In genomic region chr15:63504247-63504978, GRCh38 we compare ENCODE assay signal across 1 cellular context.
TF ChIP-seq lines count a peak whose summit lies in the region.

Gene USP3, plus strand, starts transcription at chr15:63504593. Its CDS starts 147 bp downstream, at chr15:63504740.

TF ChIP-seq in HepG2, 621 proteins besides CTCF, POLR2A, EP300 and RAD21 (continued from another document and continues in another):
- TF ChIP-seq, protein P1, sequence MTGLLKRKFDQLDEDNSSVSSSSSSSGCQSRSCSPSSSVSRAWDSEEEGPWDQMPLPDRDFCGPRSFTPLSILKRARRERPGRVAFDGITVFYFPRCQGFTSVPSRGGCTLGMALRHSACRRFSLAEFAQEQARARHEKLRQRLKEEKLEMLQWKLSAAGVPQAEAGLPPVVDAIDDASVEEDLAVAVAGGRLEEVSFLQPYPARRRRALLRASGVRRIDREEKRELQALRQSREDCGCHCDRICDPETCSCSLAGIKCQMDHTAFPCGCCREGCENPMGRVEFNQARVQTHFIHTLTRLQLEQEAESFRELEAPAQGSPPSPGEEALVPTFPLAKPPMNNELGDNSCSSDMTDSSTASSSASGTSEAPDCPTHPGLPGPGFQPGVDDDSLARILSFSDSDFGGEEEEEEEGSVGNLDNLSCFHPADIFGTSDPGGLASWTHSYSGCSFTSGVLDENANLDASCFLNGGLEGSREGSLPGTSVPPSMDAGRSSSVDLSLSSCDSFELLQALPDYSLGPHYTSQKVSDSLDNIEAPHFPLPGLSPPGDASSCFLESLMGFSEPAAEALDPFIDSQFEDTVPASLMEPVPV (CRISPR knock-in tag; IDR thresholded peaks at IDR 0.05), result no peak
- TF ChIP-seq SETDB1 (CRISPR knock-in tag; IDR thresholded peaks at IDR 0.05; ENCODE audit: borderline replicate concordance) (no peak), ZNF543 (CRISPR knock-in tag; IDR thresholded peaks at IDR 0.05) (no peak; the same call in 1 of the 2 replicates), SNAI1 (CRISPR knock-in tag; IDR thresholded peaks at IDR 0.05; ENCODE audit: borderline replicate concordance) (peak; percentile 85; the same call in 1 of the 2 replicates), ZSCAN22 (CRISPR knock-in tag; IDR thresholded peaks at IDR 0.05) (no peak), POLR2G (IDR thresholded peaks at IDR 0.05; ENCODE audit: low read depth, low read length) (peak; percentile 89), ZBTB10 (CRISPR knock-in tag; IDR thresholded peaks at IDR 0.05; ENCODE audit: borderline replicate concordance) (no peak), ZNF224 (CRISPR knock-in tag; IDR thresholded peaks at IDR 0.05) (0 out of 2 replicates have a peak, but pooled peaks have one; percentile 34), NFRKB (IDR thresholded peaks at IDR 0.05) (no peak), ZNF264 (CRISPR knock-in tag; IDR thresholded peaks at IDR 0.05) (peak; percentile 21; the same call in 1 of the 2 replicates), ZNF484 (CRISPR knock-in tag; IDR thresholded peaks at IDR 0.05; ENCODE audit: borderline replicate concordance, low read depth) (no peak), NFKBIZ (CRISPR knock-in tag; IDR thresholded peaks at IDR 0.05) (no peak), FOXA1 (IDR thresholded peaks at IDR 0.05) (no peak), FOXA1 (CRISPR knock-in tag; IDR thresholded peaks at IDR 0.05) (no peak; the same call in 1 of the 2 replicates), PHF8 (CRISPR knock-in tag; IDR thresholded peaks at IDR 0.05) (peak; percentile 71), DRAP1 (CRISPR knock-in tag; IDR thresholded peaks at IDR 0.05) (peak; percentile 64), LBX2 (CRISPR knock-in tag; IDR thresholded peaks at IDR 0.05; ENCODE audit: borderline replicate concordance) (no peak), EEA1 (CRISPR knock-in tag; IDR thresholded peaks at IDR 0.05; ENCODE audit: borderline replicate concordance) (no peak), ZNF276 (CRISPR knock-in tag; IDR thresholded peaks at IDR 0.05; ENCODE audit: low read depth) (no peak), PHF21A (CRISPR knock-in tag; IDR thresholded peaks at IDR 0.05) (peak; percentile 57; the same call in 1 of the 2 replicates), ZFP36L2 (CRISPR knock-in tag; IDR thresholded peaks at IDR 0.05) (no peak), ETV6 (CRISPR knock-in tag; conservative IDR thresholded peaks at IDR 0.05) (no peak), HHEX (CRISPR knock-in tag; IDR thresholded peaks at IDR 0.05) (no peak), MTF1 (CRISPR knock-in tag; IDR thresholded peaks at IDR 0.05) (no peak), ZBTB37 (CRISPR knock-in tag; IDR thresholded peaks at IDR 0.05) (no peak), NFE2 (CRISPR knock-in tag; IDR thresholded peaks at IDR 0.05) (no peak), POLR2AphosphoS5 (IDR thresholded peaks at IDR 0.05; ENCODE audit: low read depth, low read length) (peak; percentile 87), KLF6 (CRISPR knock-in tag; IDR thresholded peaks at IDR 0.05) (peak; percentile 39; the same call in 1 of the 2 replicates), ZNF513 (CRISPR knock-in tag; conservative IDR thresholded peaks at IDR 0.05) (0 out of 2 replicates have a peak, but pooled peaks have one; percentile 25), NCOA1 (CRISPR knock-in tag; IDR thresholded peaks at IDR 0.05) (0 out of 2 replicates have a peak, but pooled peaks have one; percentile 45), NBN (conservative IDR thresholded peaks at IDR 0.05) (no peak), ZNF556 (CRISPR knock-in tag; IDR thresholded peaks at IDR 0.05; ENCODE audit: borderline replicate concordance) (peak; percentile 73; the same call in 1 of the 2 replicates), ESRRA (CRISPR knock-in tag; IDR thresholded peaks at IDR 0.05; ENCODE audit: low read depth) (peak; percentile 75), HDAC6 (IDR thresholded peaks at IDR 0.05; ENCODE audit: low read depth, low read length) (no peak)
- TF ChIP-seq, protein P2, sequence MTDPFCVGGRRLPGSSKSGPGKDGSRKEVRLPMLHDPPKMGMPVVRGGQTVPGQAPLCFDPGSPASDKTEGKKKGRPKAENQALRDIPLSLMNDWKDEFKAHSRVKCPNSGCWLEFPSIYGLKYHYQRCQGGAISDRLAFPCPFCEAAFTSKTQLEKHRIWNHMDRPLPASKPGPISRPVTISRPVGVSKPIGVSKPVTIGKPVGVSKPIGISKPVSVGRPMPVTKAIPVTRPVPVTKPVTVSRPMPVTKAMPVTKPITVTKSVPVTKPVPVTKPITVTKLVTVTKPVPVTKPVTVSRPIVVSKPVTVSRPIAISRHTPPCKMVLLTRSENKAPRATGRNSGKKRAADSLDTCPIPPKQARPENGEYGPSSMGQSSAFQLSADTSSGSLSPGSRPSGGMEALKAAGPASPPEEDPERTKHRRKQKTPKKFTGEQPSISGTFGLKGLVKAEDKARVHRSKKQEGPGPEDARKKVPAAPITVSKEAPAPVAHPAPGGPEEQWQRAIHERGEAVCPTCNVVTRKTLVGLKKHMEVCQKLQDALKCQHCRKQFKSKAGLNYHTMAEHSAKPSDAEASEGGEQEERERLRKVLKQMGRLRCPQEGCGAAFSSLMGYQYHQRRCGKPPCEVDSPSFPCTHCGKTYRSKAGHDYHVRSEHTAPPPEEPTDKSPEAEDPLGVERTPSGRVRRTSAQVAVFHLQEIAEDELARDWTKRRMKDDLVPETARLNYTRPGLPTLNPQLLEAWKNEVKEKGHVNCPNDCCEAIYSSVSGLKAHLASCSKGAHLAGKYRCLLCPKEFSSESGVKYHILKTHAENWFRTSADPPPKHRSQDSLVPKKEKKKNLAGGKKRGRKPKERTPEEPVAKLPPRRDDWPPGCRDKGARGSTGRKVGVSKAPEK (CRISPR knock-in tag; IDR thresholded peaks at IDR 0.05; ENCODE audit: borderline replicate concordance), result no peak
- TF ChIP-seq, protein P3, sequence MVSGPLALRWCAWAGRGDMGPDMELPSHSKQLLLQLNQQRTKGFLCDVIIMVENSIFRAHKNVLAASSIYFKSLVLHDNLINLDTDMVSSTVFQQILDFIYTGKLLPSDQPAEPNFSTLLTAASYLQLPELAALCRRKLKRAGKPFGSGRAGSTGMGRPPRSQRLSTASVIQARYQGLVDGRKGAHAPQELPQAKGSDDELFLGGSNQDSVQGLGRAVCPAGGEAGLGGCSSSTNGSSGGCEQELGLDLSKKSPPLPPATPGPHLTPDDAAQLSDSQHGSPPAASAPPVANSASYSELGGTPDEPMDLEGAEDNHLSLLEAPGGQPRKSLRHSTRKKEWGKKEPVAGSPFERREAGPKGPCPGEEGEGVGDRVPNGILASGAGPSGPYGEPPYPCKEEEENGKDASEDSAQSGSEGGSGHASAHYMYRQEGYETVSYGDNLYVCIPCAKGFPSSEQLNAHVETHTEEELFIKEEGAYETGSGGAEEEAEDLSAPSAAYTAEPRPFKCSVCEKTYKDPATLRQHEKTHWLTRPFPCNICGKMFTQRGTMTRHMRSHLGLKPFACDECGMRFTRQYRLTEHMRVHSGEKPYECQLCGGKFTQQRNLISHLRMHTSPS (CRISPR knock-in tag; IDR thresholded peaks at IDR 0.05; ENCODE audit: low read depth), result no peak
- TF ChIP-seq, protein P4, sequence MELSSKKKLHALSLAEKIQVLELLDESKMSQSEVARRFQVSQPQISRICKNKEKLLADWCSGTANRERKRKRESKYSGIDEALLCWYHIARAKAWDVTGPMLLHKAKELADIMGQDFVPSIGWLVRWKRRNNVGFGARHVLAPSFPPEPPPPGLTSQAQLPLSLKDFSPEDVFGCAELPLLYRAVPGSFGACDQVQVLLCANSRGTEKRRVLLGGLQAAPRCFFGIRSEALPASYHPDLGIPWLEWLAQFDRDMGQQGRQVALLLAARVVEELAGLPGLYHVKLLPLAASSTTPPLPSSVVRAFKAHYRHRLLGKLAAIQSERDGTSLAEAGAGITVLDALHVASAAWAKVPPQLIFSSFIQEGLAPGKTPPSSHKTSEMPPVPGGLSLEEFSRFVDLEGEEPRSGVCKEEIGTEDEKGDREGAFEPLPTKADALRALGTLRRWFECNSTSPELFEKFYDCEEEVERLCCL (CRISPR knock-in tag; IDR thresholded peaks at IDR 0.05; ENCODE audit: borderline replicate concordance), result no peak
- TF ChIP-seq, protein P5, sequence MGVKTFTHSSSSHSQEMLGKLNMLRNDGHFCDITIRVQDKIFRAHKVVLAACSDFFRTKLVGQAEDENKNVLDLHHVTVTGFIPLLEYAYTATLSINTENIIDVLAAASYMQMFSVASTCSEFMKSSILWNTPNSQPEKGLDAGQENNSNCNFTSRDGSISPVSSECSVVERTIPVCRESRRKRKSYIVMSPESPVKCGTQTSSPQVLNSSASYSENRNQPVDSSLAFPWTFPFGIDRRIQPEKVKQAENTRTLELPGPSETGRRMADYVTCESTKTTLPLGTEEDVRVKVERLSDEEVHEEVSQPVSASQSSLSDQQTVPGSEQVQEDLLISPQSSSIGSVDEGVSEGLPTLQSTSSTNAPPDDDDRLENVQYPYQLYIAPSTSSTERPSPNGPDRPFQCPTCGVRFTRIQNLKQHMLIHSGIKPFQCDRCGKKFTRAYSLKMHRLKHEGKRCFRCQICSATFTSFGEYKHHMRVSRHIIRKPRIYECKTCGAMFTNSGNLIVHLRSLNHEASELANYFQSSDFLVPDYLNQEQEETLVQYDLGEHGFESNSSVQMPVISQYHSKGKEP (CRISPR knock-in tag; IDR thresholded peaks at IDR 0.05), result no peak
